Comparison of ENCODE assay signal across 31 cellular contexts in the genomic region with DNA sequence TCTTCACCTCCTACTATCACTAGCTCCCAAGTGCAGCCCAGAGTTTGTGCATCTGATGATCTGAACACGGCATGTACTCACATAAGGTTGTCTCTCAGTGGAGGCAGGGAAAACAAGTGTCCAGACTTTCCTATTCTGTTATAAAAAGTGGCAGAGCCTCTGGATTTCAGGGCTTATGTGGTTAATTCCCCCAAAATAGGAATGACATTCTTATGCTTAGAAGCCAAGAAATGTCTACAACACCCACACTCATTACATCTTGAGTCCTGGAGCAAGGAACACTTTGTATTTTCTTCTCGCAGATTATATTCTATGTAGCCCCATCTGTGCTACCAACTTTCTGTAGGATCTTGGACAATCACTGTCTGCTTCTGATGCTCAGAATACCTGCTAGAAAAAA. TPM values are rescaled to one million over a fixed set of nuclear protein-coding genes. Genes with fewer than 3 reads are reported as not detected.
"Had no signal": no experiment of that assay in that cellular context is flagged by ENCODE, and none has a peak within 500 bp of the region (broad histone marks: within the 10 kb centered on the region; RNA-seq: fewer than 3 reads in every experiment).

No MANE protein-coding gene starts in this region.

- H3K4me1 ChIP-seq: ascending aorta had no signal

- FAIRE-seq: bronchial epithelial cell, TTC549 had no signal

- H3K27ac ChIP-seq: ascending aorta, cardiac muscle cell, VCaP had no signal

- H3K4me3 ChIP-seq: ascending aorta, cardiac muscle cell had no signal

- DNase-seq: activated B cell treated with CpG ODN at 0.5 μM for 24 hours; activated CD4-positive, alpha-beta memory T cell treated with anti-CD3 and anti-CD28 coated beads, Interleukin-2, amount 10 ng/mL, durations not matched to agents 7 days and 5 days; activated CD4-positive, alpha-beta T cell treated with anti-CD3 and anti-CD28 coated beads for 1 hour; activated CD4-positive, alpha-beta T cell treated with anti-CD3 and anti-CD28 coated beads for 36 hours; activated CD4-positive, alpha-beta T cell treated with anti-CD3 and anti-CD28 coated beads for 48 hours; activated CD4-positive, alpha-beta T cell treated with anti-CD3 and anti-CD28 coated beads, Interleukin-2, amount 10 ng/mL, durations not matched to agents 7 days and 5 days; activated CD4-positive, alpha-beta T cell treated with anti-CD3 and anti-CD28 coated beads, Interleukin-2, amount 50 U/mL, for 48 hours; activated CD8-positive, alpha-beta memory T cell treated with anti-CD3 and anti-CD28 coated beads for 24 hours; activated CD8-positive, alpha-beta memory T cell treated with anti-CD3 and anti-CD28 coated beads, Interleukin-2, amount 10 ng/mL, durations not matched to agents 7 days and 5 days; activated CD8-positive, alpha-beta memory T cell treated with anti-CD3 and anti-CD28 coated beads, Interleukin-2, amount 50 U/mL, for 48 hours; activated CD8-positive, alpha-beta T cell treated with anti-CD3 and anti-CD28 coated beads, Interleukin-2, amount 10 ng/mL, durations not matched to agents 7 days and 5 days; activated effector memory CD4-positive, alpha-beta T cell treated with Interleukin-2 at 50 U/mL for 16 hours; activated gamma-delta T cell; activated naive CD4-positive, alpha-beta T cell treated with anti-CD3 and anti-CD28 coated beads, Interleukin-2, amount 10 ng/mL, durations not matched to agents 7 days and 5 days; activated naive CD4-positive, alpha-beta T cell treated with Interleukin-2 at 50 U/mL for 16 hours; activated naive CD8-positive, alpha-beta T cell treated with anti-CD3 and anti-CD28 coated beads, Interleukin-2, amount 10 ng/mL, durations not matched to agents 7 days and 5 days; activated naive CD8-positive, alpha-beta T cell treated with anti-CD3 and anti-CD28 coated beads, Interleukin-2, amount 50 U/mL, for 24 hours; activated T-cell treated with anti-CD3 and anti-CD28 coated beads, Interleukin-2, amount 50 U/mL, for 24 hours; activated T-cell treated with anti-CD3 and anti-CD28 coated beads, Interleukin-2, amount 50 U/mL, for 48 hours; amygdala; caudate nucleus; cerebellar nuclear complex; T-helper 1 cell; T-helper 2 cell; T-helper 9 cell had no signal

- H3K36me3 ChIP-seq: ascending aorta, cardiac muscle cell had no signal

- H3K9me3 ChIP-seq: ascending aorta had no signal

- ATAC-seq: activated CD4-positive, alpha-beta T cell treated with anti-CD3 and anti-CD28 coated beads for 36 hours; activated CD8-positive, alpha-beta memory T cell treated with anti-CD3 and anti-CD28 coated beads, Interleukin-2, amount 10 ng/mL, durations not matched to agents 7 days and 5 days; activated CD8-positive, alpha-beta T cell treated with anti-CD3 and anti-CD28 coated beads, Interleukin-2, amount 10 ng/mL, durations not matched to agents 7 days and 5 days; activated naive CD8-positive, alpha-beta T cell treated with anti-CD3 and anti-CD28 coated beads, Interleukin-2, amount 50 U/mL, for 24 hours had no signal

- H3K27me3 ChIP-seq: ascending aorta, cardiac muscle cell had no signal

RNA-seq across cellular contexts. Expression of a gene that starts 13.5 kb away (rescaled TPM):
- polyA plus RNA-seq: adipose tissue, cardiac muscle cell had no signal

RNA-seq across cellular contexts. Expression of a gene that starts 18.6 kb away (rescaled TPM):
- polyA plus RNA-seq: cardiac muscle cell had no signal

RNA-seq across cellular contexts. Expression of a gene that starts 27.8 kb away (rescaled TPM):
- polyA plus RNA-seq: adipose tissue, cardiac muscle cell had no signal
